Comparison of ENCODE assay signal across 14 cellular contexts in the genomic region with DNA sequence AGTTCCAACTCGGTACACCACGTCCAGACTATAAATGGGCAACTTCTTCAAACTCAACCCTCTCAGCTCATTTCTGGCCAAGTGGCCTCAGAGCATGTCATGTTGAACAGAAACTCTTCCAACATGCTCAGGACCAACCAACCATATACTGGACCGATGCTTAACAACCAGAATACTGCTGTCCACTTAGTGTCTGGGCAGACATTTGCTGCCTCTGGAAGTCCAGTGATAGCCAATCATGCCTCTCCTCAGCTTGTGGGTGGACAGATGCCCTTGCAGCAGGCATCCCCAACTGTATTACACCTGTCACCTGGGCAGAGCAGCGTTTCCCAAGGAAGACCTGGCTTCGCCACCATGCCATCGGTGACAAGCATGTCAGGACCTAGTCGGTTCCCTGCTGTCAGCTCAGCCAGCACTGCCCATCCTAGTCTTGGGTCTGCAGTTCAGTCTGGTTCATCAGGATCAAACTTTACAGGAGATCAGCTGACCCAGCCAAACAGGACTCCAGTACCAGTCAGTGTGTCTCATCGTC. TPM values are rescaled to one million over a fixed set of nuclear protein-coding genes. Genes with fewer than 3 reads are reported as not detected.
DNase-seq lines count a peak whose midpoint lies in the region; ATAC-seq, FAIRE-seq and TF ChIP-seq lines count a peak whose summit lies in the region.
"Had no signal": no experiment of that assay in that cellular context is flagged by ENCODE, and none has a peak within 500 bp of the region (broad histone marks: within the 10 kb centered on the region; RNA-seq: fewer than 3 reads in every experiment).

No MANE protein-coding gene starts in this region.

- TF ChIP-seq POLR2A in GM12878 (IDR thresholded peaks at IDR 0.05; ENCODE audit: low read depth, low read length), result 0 out of 2 replicates have a peak, but pooled peaks have one; percentile 23

- ATAC-seq in CD4-positive, alpha-beta T cell (ENCODE audit: poor library complexity), result no peak
- ATAC-seq in GM12878 (no peak), Right ventricle myocardium inferior (no peak), HG03439 (IDR thresholded peaks at IDR 0.05; ENCODE audit: unreplicated experiment) (no peak), SK-N-SH treated with all-trans-retinoic acid at 6 μM for 48 hours (no peak)
- no peak for ATAC-seq in stimulated activated naive B cell treated with anti-CD40 and anti-IgM and Interleukin-4, amounts not matched to agents 10 μg/mL and 1 μg/mL and 100 μg/mL, for 72 hours (replicated peaks)
- ATAC-seq: GM23338 had no signal

- no peak overlapping the region for H3K27ac ChIP-seq in CD4-positive, alpha-beta T cell (ENCODE audit: low read depth, low read length)
- H3K27ac ChIP-seq in GM12878 (ENCODE audit: control insufficient read depth, insufficient read depth), result no peak overlapping the region
- H3K27ac ChIP-seq: BLaER1 had no signal

- BruUV-seq in GM12878 (replicated peaks; lab: Mats Ljungman, UMichigan), result no TSS peak

- RAD21 ChIA-PET in GM12878 (lab: Charles Lee; ENCODE audit: unreplicated experiment), result no interaction called here

- POLR2A ChIA-PET in CD4-positive, alpha-beta T cell (lab: Charles Lee), result interaction anchor here (1.7 kb wide), 1 partner anchor 100 kb away, joined by 4 read pairs; no protein-coding TSS in a partner anchor
- POLR2A ChIA-PET in GM12878 (lab: Charles Lee), result interaction anchor here (0.6 kb wide), 1 partner anchor 1042 kb away, joined by 3 read pairs; the partner anchor contains the start of gene TOMM6

- TF ChIP-seq CTCF in CD4-positive, alpha-beta T cell (IDR thresholded peaks at IDR 0.05), result no peak
- TF ChIP-seq CTCF in GM12878 (IDR thresholded peaks at IDR 0.05 in 2 of 3, conservative IDR thresholded peaks at IDR 0.05 in 1 of 3; ENCODE audit: control insufficient read depth in 2 of 3, extremely low read depth in 1 of 3, insufficient read depth in 1 of 3, low read depth in 3 of 3, low read length in 3 of 3), result no peak

- H3K9me3 Mint-ChIP-seq in CD4-positive, alpha-beta T cell, result no peaks in the 10 kb centered on the region
- H3K9me3 Mint-ChIP-seq in stimulated activated naive B cell treated with anti-CD40 and anti-IgM and Interleukin-4, amounts not matched to agents 10 μg/mL and 1 μg/mL and 100 μg/mL, for 72 hours, result no peaks in the 10 kb centered on the region
- H3K9me3 Mint-ChIP-seq: GM23338 had no signal

- H4K20me1 ChIP-seq in GM12878 (ENCODE audit: control insufficient read depth, insufficient read depth), result no peaks in the 10 kb centered on the region
- H4K20me1 ChIP-seq: BLaER1 had no signal

- H3K4me2 ChIP-seq in GM12878 (ENCODE audit: control insufficient read depth, insufficient read depth), result no peak overlapping the region
- H3K4me2 ChIP-seq: BLaER1, GM23338 had no signal

- no peak for FAIRE-seq in GM12878 (lab: Jason Lieb, UNC)

- H3K79me2 ChIP-seq in GM12878 (ENCODE audit: control insufficient read depth, insufficient read depth, low read length), result no peaks in the 10 kb centered on the region

- H3K36me3 ChIP-seq in GM12878 (ENCODE audit: control insufficient read depth in 2 of 2, insufficient read depth in 2 of 2, low read length in 1 of 2), result peaks cover 14 to 16% of the 10 kb centered on the region in 2 experiments; a peak in 3 of 4 replicates

- no peak for DNase-seq in CD4-positive, alpha-beta T cell
- DNase-seq in GM12878 (ENCODE audit: low read depth, low spot score) (no peak), mesenteric fat pad (ENCODE audit: low spot score) (peak; percentile 26), Right ventricle myocardium inferior (ENCODE audit: missing footprints) (no peak)
- no peak for DNase-seq in stimulated activated naive B cell treated with anti-CD40 and anti-IgM and Interleukin-4, amounts not matched to agents 10 μg/mL and 1 μg/mL and 100 μg/mL, for 72 hours
- DNase-seq: 8988T, DMS153, DMS79, GDM1, H7 had no signal

- no peak overlapping the region for H3K4me3 ChIP-seq in GM12878
- H3K4me3 ChIP-seq: BLaER1, GM23338 had no signal

- no peaks in the 10 kb centered on the region for H3K27me3 Mint-ChIP-seq in CD4-positive, alpha-beta T cell
- H3K27me3 Mint-ChIP-seq in stimulated activated naive B cell treated with anti-CD40 and anti-IgM and Interleukin-4, amounts not matched to agents 10 μg/mL and 1 μg/mL and 100 μg/mL, for 72 hours, result no peaks in the 10 kb centered on the region

- H3K9ac ChIP-seq in GM12878 (ENCODE audit: control insufficient read depth, insufficient read depth, low read length), result no peak overlapping the region
- H3K9ac ChIP-seq: BLaER1 had no signal

- TF ChIP-seq RAD21 in GM12878 (IDR thresholded peaks at IDR 0.05; ENCODE audit: insufficient read depth, low read depth, low read length), result no peak

- TF ChIP-seq EP300 in GM12878 (IDR thresholded peaks at IDR 0.05; ENCODE audit: borderline replicate concordance in 1 of 2, control insufficient read depth in 1 of 2, low read depth in 2 of 2, low read length in 2 of 2), result no peak

- no peaks in the 10 kb centered on the region for H3K9me3 ChIP-seq in CD4-positive, alpha-beta T cell (ENCODE audit: control insufficient read depth, low read length)
- H3K9me3 ChIP-seq in GM12878 (replicated peaks; ENCODE audit: control insufficient read depth, insufficient read depth, low read length), result no peaks in the 10 kb centered on the region
- H3K9me3 ChIP-seq: BLaER1 had no signal

- H3K36me3 Mint-ChIP-seq in CD4-positive, alpha-beta T cell (ENCODE audit: low read depth), result peaks cover 76% of the 10 kb centered on the region
- H3K36me3 Mint-ChIP-seq in stimulated activated naive B cell treated with anti-CD40 and anti-IgM and Interleukin-4, amounts not matched to agents 10 μg/mL and 1 μg/mL and 100 μg/mL, for 72 hours, result peaks cover 23 to 27% of the 10 kb centered on the region in 2 donors

- H3K27me3 ChIP-seq in CD4-positive, alpha-beta T cell (ENCODE audit: control insufficient read depth, insufficient read depth, low read length), result no peaks in the 10 kb centered on the region
- H3K27me3 ChIP-seq in GM12878 (replicated peaks in 1 of 2; ENCODE audit: control insufficient read depth in 2 of 2, insufficient read depth in 2 of 2, low read length in 1 of 2), result no peaks in the 10 kb centered on the region
- H3K27me3 ChIP-seq: BLaER1 had no signal

- no peak overlapping the region for H2AFZ ChIP-seq in GM12878 (ENCODE audit: control insufficient read depth, low read depth, low read length)
- H2AFZ ChIP-seq: GM23338 had no signal

- intact Hi-C loops in CD4-positive, alpha-beta T cell (cut with DNase I, micrococcal nuclease), result loop anchor here in 1 of 2 experiments (10.0 kb wide), 1 partner anchor 85 kb away; the partner anchor contains the start of gene TBCC
- intact Hi-C loops in GM12878 (cut with micrococcal nuclease; ENCODE audit: unreplicated experiment), result no loop called here
- intact Hi-C loops in Right ventricle myocardium inferior (cut with DNase I), result no loop called here

- no peak overlapping the region for H3K4me3 Mint-ChIP-seq in CD4-positive, alpha-beta T cell
- H3K4me3 Mint-ChIP-seq in stimulated activated naive B cell treated with anti-CD40 and anti-IgM and Interleukin-4, amounts not matched to agents 10 μg/mL and 1 μg/mL and 100 μg/mL, for 72 hours, result no peak overlapping the region
- H3K4me3 Mint-ChIP-seq: GM23338 had no signal

- peak overlapping the region; percentile 14 for H3K27ac Mint-ChIP-seq in CD4-positive, alpha-beta T cell
- H3K27ac Mint-ChIP-seq in stimulated activated naive B cell treated with anti-CD40 and anti-IgM and Interleukin-4, amounts not matched to agents 10 μg/mL and 1 μg/mL and 100 μg/mL, for 72 hours, result peak overlapping the region; percentile 76
- H3K27ac Mint-ChIP-seq: GM23338 had no signal

- CTCF ChIA-PET in CD4-positive, alpha-beta T cell (lab: Charles Lee), result no interaction called here
- CTCF ChIA-PET in GM12878 (lab: Yijun Ruan, JAX), result interaction anchor here (0.8 kb wide), 1 partner anchor 18 kb away, joined by 3 read pairs; no protein-coding TSS in a partner anchor

- in situ Hi-C loops in GM12878 (cut with MboI), result no loop called here

- over 99% methylated on average over 8 of the region's 8 CpGs for WGBS in GM12878 (ENCODE audit: insufficient coverage, insufficient replicate concordance, low lambda C conversion rate, missing lambda C conversion rate)

- H3K4me1 Mint-ChIP-seq in CD4-positive, alpha-beta T cell (ENCODE audit: low read depth), result peaks cover 15% of the 10 kb centered on the region
- H3K4me1 Mint-ChIP-seq in stimulated activated naive B cell treated with anti-CD40 and anti-IgM and Interleukin-4, amounts not matched to agents 10 μg/mL and 1 μg/mL and 100 μg/mL, for 72 hours, result peaks cover 0 to 3% of the 10 kb centered on the region in 2 donors
- H3K4me1 Mint-ChIP-seq: GM23338 had no signal

- no peaks in the 10 kb centered on the region for H3K4me1 ChIP-seq in GM12878 (ENCODE audit: control insufficient read depth, insufficient read depth, low read length)
- H3K4me1 ChIP-seq: BLaER1 had no signal

- SMC1A ChIA-PET in GM12878 (lab: Charles Lee; ENCODE audit: uncharacterized antibody, unreplicated experiment), result interaction anchor here (1.1 to 1.6 kb wide), 3 partner anchors 81 to 154 kb away, joined by 3 read pairs; no protein-coding TSS in a partner anchor

RNA-seq across cellular contexts. Expression of gene BICRAL, which starts 47.8 kb away (rescaled TPM):
- total RNA-seq in CD4-positive, alpha-beta T cell, result 10 to 100 TPM; 15.0 to 15.8 TPM
- total RNA-seq in GM12878 (2013; cell fraction: nucleolus; rRNA removed), result 24.4 and 25.3 TPM in 2 replicates
- total RNA-seq in GM12878 (2014; rRNA removed) (8.8 and 8.9 TPM in 2 replicates), GM12878 (2014; rRNA removed; fragmentation: Illumina TruSeq; extraction: Trizol) (8.0 and 8.2 TPM in 2 replicates), GM12878 (2021) (12.3 and 13.6 TPM in 2 replicates), mesenteric fat pad (12.5 TPM), Right ventricle myocardium inferior (11.6 TPM)
- 7.3 TPM for polyA plus RNA-seq in GM12878 (2011; ENCODE audit: low read depth)
- polyA plus RNA-seq in GM12878 (2011; rRNA removed) (16.6 and 18.2 TPM in 2 replicates), GM12878 (2014; fragmentation: Illumina TruSeq; extraction: Trizol) (13.9 and 16.7 TPM in 2 replicates), GM12878 (2014; fragmentation: Nextera tagmentation; extraction: Ambion mirVana) (1 to 10 TPM; 1.9 to 2.0 TPM), GM12878 (2014; rRNA removed) (8.8 and 10.5 TPM in 2 replicates), GM12878 (2016; fragmentation: Nextera tagmentation; extraction: Ambion mirVana) (1 to 10 TPM; 3.1 to 3.8 TPM)
- 14.6 and 15.8 TPM in 2 replicates for polyA plus RNA-seq in GM12878 (2011; cell fraction: cytosol; rRNA removed)
- polyA plus RNA-seq in GM12878 (2011; cell fraction: nucleus; rRNA removed), result 9.1 and 11.5 TPM in 2 replicates
- polyA plus RNA-seq in GM12878 (2012), result 8.6 and 9.4 TPM in 2 replicates
- polyA minus RNA-seq in GM12878 (2011; rRNA and poly(A)+ RNA removed), result 41.2 and 42.2 TPM in 2 replicates
- polyA minus RNA-seq in GM12878 (2011; cell fraction: cytosol; rRNA and poly(A)+ RNA removed), result 11.4 and 11.6 TPM in 2 replicates
- 7.1 and 9.9 TPM in 2 replicates for polyA minus RNA-seq in GM12878 (2011; cell fraction: nucleus; rRNA and poly(A)+ RNA removed)

RNA-seq across cellular contexts. Expression of gene RPL7L1, which starts 49.8 kb away (rescaled TPM):
- total RNA-seq in CD4-positive, alpha-beta T cell, result 10 to 100 TPM; 76.1 TPM
- 119 and 126 TPM in 2 replicates for total RNA-seq in GM12878 (2013; cell fraction: nucleolus; rRNA removed)
- total RNA-seq in GM12878 (2014; rRNA removed) (98.0 and 111 TPM in 2 replicates), GM12878 (2014; rRNA removed; fragmentation: Illumina TruSeq; extraction: Trizol) (142 and 143 TPM in 2 replicates), GM12878 (2021) (79.5 and 85.3 TPM in 2 replicates), mesenteric fat pad (82.2 TPM), Right ventricle myocardium inferior (44.5 TPM)
- 83.3 TPM for polyA plus RNA-seq in GM12878 (2011; ENCODE audit: low read depth)
- polyA plus RNA-seq in GM12878 (2011; rRNA removed) (54.1 and 71.8 TPM in 2 replicates), GM12878 (2014; fragmentation: Illumina TruSeq; extraction: Trizol) (154 and 200 TPM in 2 replicates), GM12878 (2014; fragmentation: Nextera tagmentation; extraction: Ambion mirVana) (100 to 1,000 TPM in 1 of 2 experiments, 10 to 100 TPM in 1; 98.2 to 119 TPM), GM12878 (2014; rRNA removed) (78.9 and 83.8 TPM in 2 replicates), GM12878 (2016; fragmentation: Nextera tagmentation; extraction: Ambion mirVana) (100 to 1,000 TPM; 109 to 119 TPM)
- polyA plus RNA-seq in GM12878 (2011; cell fraction: cytosol; rRNA removed), result 50.8 and 59.9 TPM in 2 replicates
- polyA plus RNA-seq in GM12878 (2011; cell fraction: nucleus; rRNA removed), result 16.8 and 23.9 TPM in 2 replicates
- polyA plus RNA-seq in GM12878 (2012), result 58.3 and 59.3 TPM in 2 replicates
- 50.1 and 61.2 TPM in 2 replicates for polyA minus RNA-seq in GM12878 (2011; rRNA and poly(A)+ RNA removed)
- 19.4 and 22.1 TPM in 2 replicates for polyA minus RNA-seq in GM12878 (2011; cell fraction: cytosol; rRNA and poly(A)+ RNA removed)
- 23.1 and 36.3 TPM in 2 replicates for polyA minus RNA-seq in GM12878 (2011; cell fraction: nucleus; rRNA and poly(A)+ RNA removed)
